Comparison of ENCODE assay signal across 8 cellular contexts in the genomic region with DNA sequence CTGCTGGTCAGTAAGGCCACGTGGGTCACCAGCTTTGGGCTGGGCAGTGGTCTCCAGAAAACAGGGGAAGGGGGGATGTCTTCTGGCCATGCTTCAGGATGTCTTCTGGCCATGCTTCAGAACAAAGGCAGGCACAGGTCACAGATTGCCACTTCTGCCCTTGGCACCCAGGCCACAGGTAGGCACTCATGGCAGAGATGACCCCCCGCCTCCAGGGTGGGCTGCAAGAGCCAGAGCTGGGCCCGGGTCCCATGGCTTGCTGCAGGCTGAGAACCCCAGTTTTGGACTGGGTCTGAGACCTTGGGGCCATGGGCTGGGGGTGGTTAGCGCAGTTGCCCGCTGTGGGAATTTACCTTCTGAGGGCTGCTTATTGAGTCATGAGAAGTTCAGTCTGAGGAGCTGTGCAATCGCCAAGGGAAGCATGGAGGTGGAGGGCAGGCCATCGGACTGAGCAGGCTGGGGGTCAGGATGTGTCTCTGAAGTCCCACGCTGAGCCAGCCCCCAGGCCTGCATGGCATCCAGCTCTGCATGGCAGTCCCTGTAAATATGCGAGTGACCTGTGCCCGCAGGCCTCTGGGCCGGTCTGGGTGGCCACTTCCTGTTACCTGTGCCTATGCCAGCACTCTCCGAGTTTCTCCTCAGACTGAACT. TPM values are rescaled to one million over a fixed set of nuclear protein-coding genes. Genes with fewer than 3 reads are reported as not detected.
DNase-seq lines count a peak whose midpoint lies in the region; ATAC-seq and TF ChIP-seq lines count a peak whose summit lies in the region.

No MANE protein-coding gene starts in this region.

- H3K4me3 Mint-ChIP-seq in T-helper 1 cell treated with Interleukin-12 subunit alpha and Interleukin-12 subunit beta and Interleukin-4 antibody, amounts not matched to agents 30 μg/mL and 1 μg/mL, for 36 hours, result peak overlapping the region; percentile 73
- peak overlapping the region; percentile 67 to 83 (median 72) for H3K4me3 Mint-ChIP-seq in T-cell

- DNase-seq in T-helper 1 cell (no peak), T-cell (no peak), esophagus muscularis mucosa (ENCODE audit: extremely low spot score) (no peak), AG08395 (ENCODE audit: low spot score) (no peak)

- no peaks in the 10 kb centered on the region for H3K9me3 ChIP-seq in esophagus muscularis mucosa
- no peaks in the 10 kb centered on the region for H3K9me3 ChIP-seq in skeletal muscle satellite cell (replicated peaks; ENCODE audit: low read length)

- TF ChIP-seq CTCF in esophagus muscularis mucosa (IDR thresholded peaks at IDR 0.05), result no peak

- H3K27me3 ChIP-seq in esophagus muscularis mucosa, result no peaks in the 10 kb centered on the region
- H3K27me3 ChIP-seq in skeletal muscle satellite cell (ENCODE audit: control insufficient read depth, insufficient read depth, low read length), result no peaks in the 10 kb centered on the region

- H3K9ac ChIP-seq in skeletal muscle satellite cell (ENCODE audit: low read depth, low read length), result no peak overlapping the region

- H3K4me3 ChIP-seq in esophagus muscularis mucosa, result peak overlapping the region; percentile 67 to 99 (median 80)
- H3K4me3 ChIP-seq in skeletal muscle satellite cell (ENCODE audit: low read length), result peak overlapping the region; percentile 80

- H3K36me3 ChIP-seq in esophagus muscularis mucosa, result no peaks in the 10 kb centered on the region
- no peaks in the 10 kb centered on the region for H3K36me3 ChIP-seq in skeletal muscle satellite cell (ENCODE audit: insufficient read depth, low read length)

- H3K9me3 Mint-ChIP-seq in T-helper 1 cell treated with Interleukin-12 subunit alpha and Interleukin-12 subunit beta and Interleukin-4 antibody, amounts not matched to agents 30 μg/mL and 1 μg/mL, for 36 hours, result no peaks in the 10 kb centered on the region
- no peaks in the 10 kb centered on the region for H3K9me3 Mint-ChIP-seq in T-cell

- peaks cover 26% of the 10 kb centered on the region for H3K4me1 Mint-ChIP-seq in T-helper 1 cell treated with Interleukin-12 subunit alpha and Interleukin-12 subunit beta and Interleukin-4 antibody, amounts not matched to agents 30 μg/mL and 1 μg/mL, for 36 hours (ENCODE audit: low read depth)
- H3K4me1 Mint-ChIP-seq in T-cell, result peaks cover 24 to 35% (median 33%) of the 10 kb centered on the region in 3 donors

- no peak overlapping the region for H3K27ac Mint-ChIP-seq in T-helper 1 cell treated with Interleukin-12 subunit alpha and Interleukin-12 subunit beta and Interleukin-4 antibody, amounts not matched to agents 30 μg/mL and 1 μg/mL, for 36 hours
- H3K27ac Mint-ChIP-seq in T-cell, result no peak overlapping the region

- ATAC-seq in T-cell (replicated peaks in 1 of 4) (no peak), HG02798 (IDR thresholded peaks at IDR 0.05; ENCODE audit: poor library complexity, unreplicated experiment) (no peak), HG03135 (IDR thresholded peaks at IDR 0.05; ENCODE audit: unreplicated experiment) (no peak)

- H3K4me2 ChIP-seq in skeletal muscle satellite cell (ENCODE audit: low read length), result peak overlapping the region; percentile 90

- POLR2A ChIA-PET in T-cell (lab: Charles Lee), result no interaction called here

- peaks cover 43 to 69% (median 59%) of the 10 kb centered on the region in 4 donors for H3K4me1 ChIP-seq in esophagus muscularis mucosa
- H3K4me1 ChIP-seq in skeletal muscle satellite cell (ENCODE audit: control insufficient read depth, insufficient read depth, low read length), result peaks cover 48% of the 10 kb centered on the region

- TF ChIP-seq EP300 in esophagus muscularis mucosa (IDR thresholded peaks at IDR 0.05), result no peak

- no peaks in the 10 kb centered on the region for H3K36me3 Mint-ChIP-seq in T-helper 1 cell treated with Interleukin-12 subunit alpha and Interleukin-12 subunit beta and Interleukin-4 antibody, amounts not matched to agents 30 μg/mL and 1 μg/mL, for 36 hours (ENCODE audit: low read depth)
- no peaks in the 10 kb centered on the region for H3K36me3 Mint-ChIP-seq in T-cell

- peak overlapping the region in 3 of 4 donors; percentile 41 to 64 (median 52) for H3K27ac ChIP-seq in esophagus muscularis mucosa (replicated peaks in 1 of 4)

- CTCF ChIA-PET in T-cell (lab: Charles Lee), result interaction anchor here (0.6 to 4.4 kb wide), 3 partner anchors 14 to 922 kb away, joined by 4 to 56 read pairs (median 4); no protein-coding TSS in a partner anchor

- H3K27me3 Mint-ChIP-seq in T-helper 1 cell treated with Interleukin-12 subunit alpha and Interleukin-12 subunit beta and Interleukin-4 antibody, amounts not matched to agents 30 μg/mL and 1 μg/mL, for 36 hours (ENCODE audit: low read depth), result no peaks in the 10 kb centered on the region
- no peaks in the 10 kb centered on the region for H3K27me3 Mint-ChIP-seq in T-cell

- TF ChIP-seq POLR2A in esophagus muscularis mucosa (IDR thresholded peaks at IDR 0.05; ENCODE audit: low read depth), result no peak

- intact Hi-C loops in esophagus muscularis mucosa (cut with DNase I), result no loop called here

- WGBS in esophagus muscularis mucosa, result 89% methylated on average over 9 of the region's 12 CpGs

RNA-seq across cellular contexts. Expression of gene ANKRD13B, which starts 1.6 kb away (rescaled TPM):
- total RNA-seq in T-cell (1 to 10 TPM; 1.7 to 6.4 (median 4.1) TPM), esophagus muscularis mucosa (10 to 100 TPM in 3 of 4 donors, 1 to 10 TPM in 1; 8.0 to 16.1 (median 13.4) TPM)
- 7.4 and 11.9 TPM in 2 replicates for total RNA-seq in skeletal muscle satellite cell (2012; rRNA removed)

RNA-seq across cellular contexts. Expression of gene GIT1, which starts 5.1 kb away (rescaled TPM):
- total RNA-seq in T-cell, result 10 to 100 TPM; 36.7 to 86.4 (median 71.8) TPM
- 10 to 100 TPM; 28.7 to 50.4 (median 39.9) TPM for total RNA-seq in esophagus muscularis mucosa
- total RNA-seq in skeletal muscle satellite cell (2012; rRNA removed), result 23.6 and 33.2 TPM in 2 replicates

RNA-seq across cellular contexts. Expression of gene TP53I13, which starts 26.1 kb away (rescaled TPM):
- total RNA-seq in T-cell (100 to 1,000 TPM in 3 of 5 donors, 10 to 100 TPM in 2; 56.0 to 166 (median 128) TPM), esophagus muscularis mucosa (10 to 100 TPM; 40.9 to 72.6 (median 55.7) TPM)
- total RNA-seq in skeletal muscle satellite cell (2012; rRNA removed), result 37.5 and 51.8 TPM in 2 replicates

RNA-seq across cellular contexts. Expression of gene ABHD15, which starts 27.7 kb away (rescaled TPM):
- total RNA-seq in T-cell (10 to 100 TPM in 4 of 5 donors, 1 to 10 TPM in 1; 7.9 to 23.1 (median 16.5) TPM), esophagus muscularis mucosa (10 to 100 TPM in 3 of 4 donors, 1 to 10 TPM in 1; 6.8 to 18.3 (median 11.9) TPM)
- 6.6 and 7.9 TPM in 2 replicates for total RNA-seq in skeletal muscle satellite cell (2012; rRNA removed)

RNA-seq across cellular contexts. Expression of gene CORO6, which starts 28.1 kb away (rescaled TPM):
- 1 to 10 TPM; 2.4 to 4.1 (median 3.6) TPM for total RNA-seq in T-cell
- 10 to 100 TPM; 43.7 to 67.7 (median 46.9) TPM for total RNA-seq in esophagus muscularis mucosa
- 4.8 and 8.7 TPM in 2 replicates for total RNA-seq in skeletal muscle satellite cell (2012; rRNA removed)
